In the genomic region with DNA sequence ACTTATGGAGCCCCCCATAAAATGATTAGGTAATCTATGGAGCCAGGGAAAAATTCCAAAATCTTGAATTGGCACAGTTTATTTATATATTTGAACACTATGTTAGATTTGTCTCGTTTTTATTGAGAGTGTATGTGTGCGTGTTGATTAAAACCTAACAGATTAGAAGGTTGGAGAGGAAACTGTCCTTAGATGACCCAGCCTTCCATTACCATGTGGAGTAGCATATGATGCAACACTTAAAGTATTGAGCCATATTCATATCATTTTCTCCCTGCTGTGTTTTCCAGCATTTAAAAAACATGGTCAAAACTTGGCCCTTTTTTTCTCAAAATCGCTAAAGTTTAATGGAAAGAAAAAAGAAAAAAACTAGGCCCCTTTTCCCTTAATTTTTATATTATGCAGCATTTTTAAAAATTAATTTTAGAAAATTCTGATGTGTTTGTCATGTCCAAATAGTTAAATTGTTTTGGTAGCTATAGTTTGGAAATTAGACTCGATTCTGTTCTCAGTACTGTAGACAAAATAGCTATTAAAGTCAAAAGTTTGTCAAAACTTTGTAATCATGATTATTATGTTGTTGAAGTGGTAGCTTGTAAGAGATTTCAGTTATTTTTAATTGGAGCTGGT, we compare ENCODE assay signal across 9 cellular contexts. TPM values are rescaled to one million over a fixed set of nuclear protein-coding genes. Genes with fewer than 3 reads are reported as not detected.
A peak's percentile ranks its signal among the peaks of the same experiment; 100 is the strongest.
DNase-seq lines count a peak whose midpoint lies in the region; TF ChIP-seq lines count a peak whose summit lies in the region.
"Had no signal": no experiment of that assay in that cellular context is flagged by ENCODE, and none has a peak within 500 bp of the region (broad histone marks: within the 10 kb centered on the region; RNA-seq: fewer than 3 reads in every experiment).

No MANE protein-coding gene starts in this region.

- H3K36me3 ChIP-seq in Loucy (ENCODE audit: insufficient read depth, low read length) (no peaks in the 10 kb centered on the region), neural cell (ENCODE audit: insufficient read depth, low read length) (no peaks in the 10 kb centered on the region)

- H3K79me2 ChIP-seq in Loucy (ENCODE audit: insufficient read depth, low read length): peaks cover 89% of the 10 kb centered on the region
- peaks cover 71% of the 10 kb centered on the region for H3K79me2 ChIP-seq in neural cell (replicated peaks; ENCODE audit: insufficient read depth, low read length)

- no peak overlapping the region for H3K27ac ChIP-seq in neural cell (ENCODE audit: low read length)

- no peaks in the 10 kb centered on the region for H3F3A ChIP-seq in Loucy (ENCODE audit: low read depth)
- H3F3A ChIP-seq in neural cell (ENCODE audit: insufficient read depth, low read length, poor library complexity, severe bottlenecking): no peaks in the 10 kb centered on the region

- H3K9ac ChIP-seq in Loucy (ENCODE audit: low read depth, low read length, poor library complexity, severe bottlenecking): peak overlapping the region; percentile 86
- no peak overlapping the region for H3K9ac ChIP-seq in neural cell (ENCODE audit: low read length)

- H4K20me1 ChIP-seq in Loucy (ENCODE audit: insufficient read depth, low read length, poor library complexity, severe bottlenecking) (peaks cover 56% of the 10 kb centered on the region), neural cell (ENCODE audit: insufficient read depth) (no peaks in the 10 kb centered on the region)

- H2AFZ ChIP-seq in Loucy (ENCODE audit: low read length): no peak overlapping the region
- no peak overlapping the region for H2AFZ ChIP-seq in neural cell (ENCODE audit: low read depth, low read length)

- TF ChIP-seq CTCF in Loucy (conservative IDR thresholded peaks at IDR 0.05; ENCODE audit: low read length) (no peak), cardiac fibroblast (IDR thresholded peaks at IDR 0.05; ENCODE audit: low read depth, low read length) (no peak), neural cell (IDR thresholded peaks at IDR 0.05; ENCODE audit: poor library complexity, severe bottlenecking) (no peak)

- H3K4me2 ChIP-seq in Loucy (ENCODE audit: low read depth, low read length, poor library complexity, severe bottlenecking) (peak overlapping the region; percentile 93), neural cell (ENCODE audit: low read length) (peak overlapping the region; percentile 70)

- no peaks in the 10 kb centered on the region for H3K9me3 ChIP-seq in Loucy (ENCODE audit: insufficient read depth, low read depth, low read length)
- no peaks in the 10 kb centered on the region for H3K9me3 ChIP-seq in neural cell (ENCODE audit: low read length)

- TF ChIP-seq RAD21 in neural cell (conservative IDR thresholded peaks at IDR 0.05): no peak

- no peak for TF ChIP-seq EP300 in neural cell (conservative IDR thresholded peaks at IDR 0.05; ENCODE audit: poor library complexity, severe bottlenecking)

- H3K4me1 ChIP-seq in Loucy (ENCODE audit: insufficient read depth, low read length, poor library complexity, severe bottlenecking): peaks cover 61% of the 10 kb centered on the region

- DNase-seq in NCI-H2227 (lab: John Stamatoyannopoulos, UW; ENCODE audit: unreplicated experiment) (peak; percentile 29), NCI-H2227 treated with DMSO at 0.1 percent for 48 hours (lab: John Stamatoyannopoulos, UW) (no peak), cardiac fibroblast (ENCODE audit: low read depth in 2 of 2) (peak; percentile 56 to 74), NCI-H1105 treated with DMSO at 0.1 percent for 48 hours (lab: John Stamatoyannopoulos, UW) (no peak), mucosa of gallbladder (ENCODE audit: low spot score) (no peak)
- no peak for DNase-seq in activated CD4-positive, alpha-beta T cell treated with anti-CD3 and anti-CD28 coated beads, Interleukin-2, amount 50 U/mL, for 48 hours
- DNase-seq: stimulated activated CD4-positive, alpha-beta T cell treated with anti-CD3 and anti-CD28 coated beads, Interleukin-15, amount 100 ng/mL, for 24 hours had no signal

- no peaks in the 10 kb centered on the region for H3K27me3 ChIP-seq in Loucy (ENCODE audit: insufficient read depth, low read length, poor library complexity, severe bottlenecking)
- no peaks in the 10 kb centered on the region for H3K27me3 ChIP-seq in neural cell (ENCODE audit: insufficient read depth, low read depth, low read length)

- H3K4me3 ChIP-seq in Loucy (ENCODE audit: low read length, poor library complexity, severe bottlenecking): peak overlapping the region; percentile 83
- no peak overlapping the region for H3K4me3 ChIP-seq in cardiac fibroblast (replicated peaks in 1 of 2; ENCODE audit: low read depth in 2 of 2, low read length in 2 of 2)
- peak overlapping the region; percentile 72 for H3K4me3 ChIP-seq in neural cell (ENCODE audit: low read length)

- H3K9me2 ChIP-seq in Loucy (replicated peaks; ENCODE audit: low read depth, low read length) (no peaks in the 10 kb centered on the region), neural cell (ENCODE audit: insufficient read depth, low read length) (no peaks in the 10 kb centered on the region)

TF ChIP-seq in neural cell, 6 proteins besides CTCF, POLR2A, EP300 and RAD21:
- no peak for TF ChIP-seq MXI1 (conservative IDR thresholded peaks at IDR 0.05; ENCODE audit: poor library complexity, severe bottlenecking)
- TF ChIP-seq POLR2AphosphoS5 (IDR thresholded peaks at IDR 0.05): no peak
- no peak for TF ChIP-seq TAF1 (IDR thresholded peaks at IDR 0.05; ENCODE audit: low read depth)
- no peak for TF ChIP-seq EZH2 (IDR thresholded peaks at IDR 0.05; ENCODE audit: borderline replicate concordance, insufficient read depth, low read length, poor library complexity, severe bottlenecking)
- no peak for TF ChIP-seq SMC3 (conservative IDR thresholded peaks at IDR 0.05; ENCODE audit: poor library complexity)
- TF ChIP-seq, protein P1, sequence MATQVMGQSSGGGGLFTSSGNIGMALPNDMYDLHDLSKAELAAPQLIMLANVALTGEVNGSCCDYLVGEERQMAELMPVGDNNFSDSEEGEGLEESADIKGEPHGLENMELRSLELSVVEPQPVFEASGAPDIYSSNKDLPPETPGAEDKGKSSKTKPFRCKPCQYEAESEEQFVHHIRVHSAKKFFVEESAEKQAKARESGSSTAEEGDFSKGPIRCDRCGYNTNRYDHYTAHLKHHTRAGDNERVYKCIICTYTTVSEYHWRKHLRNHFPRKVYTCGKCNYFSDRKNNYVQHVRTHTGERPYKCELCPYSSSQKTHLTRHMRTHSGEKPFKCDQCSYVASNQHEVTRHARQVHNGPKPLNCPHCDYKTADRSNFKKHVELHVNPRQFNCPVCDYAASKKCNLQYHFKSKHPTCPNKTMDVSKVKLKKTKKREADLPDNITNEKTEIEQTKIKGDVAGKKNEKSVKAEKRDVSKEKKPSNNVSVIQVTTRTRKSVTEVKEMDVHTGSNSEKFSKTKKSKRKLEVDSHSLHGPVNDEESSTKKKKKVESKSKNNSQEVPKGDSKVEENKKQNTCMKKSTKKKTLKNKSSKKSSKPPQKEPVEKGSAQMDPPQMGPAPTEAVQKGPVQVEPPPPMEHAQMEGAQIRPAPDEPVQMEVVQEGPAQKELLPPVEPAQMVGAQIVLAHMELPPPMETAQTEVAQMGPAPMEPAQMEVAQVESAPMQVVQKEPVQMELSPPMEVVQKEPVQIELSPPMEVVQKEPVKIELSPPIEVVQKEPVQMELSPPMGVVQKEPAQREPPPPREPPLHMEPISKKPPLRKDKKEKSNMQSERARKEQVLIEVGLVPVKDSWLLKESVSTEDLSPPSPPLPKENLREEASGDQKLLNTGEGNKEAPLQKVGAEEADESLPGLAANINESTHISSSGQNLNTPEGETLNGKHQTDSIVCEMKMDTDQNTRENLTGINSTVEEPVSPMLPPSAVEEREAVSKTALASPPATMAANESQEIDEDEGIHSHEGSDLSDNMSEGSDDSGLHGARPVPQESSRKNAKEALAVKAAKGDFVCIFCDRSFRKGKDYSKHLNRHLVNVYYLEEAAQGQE (IDR thresholded peaks at IDR 0.05; ENCODE audit: borderline replicate concordance): no peak

RNA-seq across cellular contexts. Expression of a gene that starts 2.3 kb away (rescaled TPM):
- polyA plus RNA-seq in neural cell: 39.9 and 43.7 TPM in 2 replicates
- polyA minus RNA-seq in neural cell: 82.0 and 84.9 TPM in 2 replicates
- total RNA-seq in mucosa of gallbladder: 26.5 TPM

Comparison
In these comparisons a context has a peak if more than half of its experiments do, and no peak if none do; other contexts are left out.
1. DNase-seq: peak in NCI-H2227 (single experiment) and cardiac fibroblast (2 of 2); none in NCI-H2227 treated with DMSO at 0.1 percent for 48 hours (single experiment), NCI-H1105 treated with DMSO at 0.1 percent for 48 hours (single experiment), activated CD4-positive, alpha-beta T cell treated with anti-CD3 and anti-CD28 coated beads, Interleukin-2, amount 50 U/mL, for 48 hours (0 of 2) and mucosa of gallbladder (single experiment).
2. H3K4me3 ChIP-seq: peak in Loucy (single experiment) and neural cell (single experiment); none in cardiac fibroblast (0 of 2).